Comparison of ENCODE assay signal across 26 cellular contexts in the genomic region with DNA sequence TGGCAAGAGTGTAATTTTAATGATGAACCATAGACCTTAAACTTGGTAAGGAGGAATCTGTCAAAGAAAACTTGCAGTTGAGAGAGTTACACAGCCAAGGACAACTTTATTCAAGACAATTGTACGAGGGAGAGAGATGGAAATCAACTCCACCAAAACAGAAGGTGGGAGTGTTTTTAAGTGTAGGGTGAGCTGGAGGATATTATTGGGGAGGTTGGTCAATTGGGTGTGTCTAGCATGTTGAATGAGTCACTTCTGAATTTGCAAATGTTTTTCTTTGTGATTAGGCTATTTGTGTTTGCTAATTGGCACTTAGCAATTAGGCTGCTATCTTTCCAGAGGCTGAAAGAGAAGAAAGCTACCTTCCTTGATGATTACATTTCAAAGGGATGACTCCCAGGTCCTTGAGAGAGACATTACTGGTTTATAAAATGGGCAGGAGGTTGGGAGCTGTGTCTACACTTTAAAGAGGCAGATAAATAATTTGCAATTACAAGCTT.
"Had no signal": no experiment of that assay in that cellular context is flagged by ENCODE, and none has a peak within 500 bp of the region (broad histone marks: within the 10 kb centered on the region; RNA-seq: fewer than 3 reads in every experiment).

No MANE protein-coding gene starts in this region.

- H3K36me3 Mint-ChIP-seq: activated naive CD8-positive, alpha-beta T cell treated with anti-CD3 and anti-CD28 coated beads, Interleukin-2, amount 10 ng/mL, durations not matched to agents 7 days and 5 days had no signal

- H3K27ac ChIP-seq: adrenal gland, breast epithelium, KMS-11, SK-N-MC, VCaP had no signal

- H3K36me3 ChIP-seq: adrenal gland, breast epithelium had no signal

- H3K9me3 ChIP-seq: breast epithelium had no signal

- H3K27me3 Mint-ChIP-seq: activated CD4-positive, alpha-beta T cell treated with anti-CD3 and anti-CD28 coated beads for 36 hours; activated CD8-positive, alpha-beta T cell treated with anti-CD3 and anti-CD28 coated beads for 36 hours; activated naive CD8-positive, alpha-beta T cell treated with anti-CD3 and anti-CD28 coated beads, Interleukin-2, amount 10 ng/mL, durations not matched to agents 7 days and 5 days had no signal

- H3K4me3 Mint-ChIP-seq: activated CD4-positive, alpha-beta T cell treated with anti-CD3 and anti-CD28 coated beads for 36 hours; activated CD8-positive, alpha-beta T cell treated with anti-CD3 and anti-CD28 coated beads for 36 hours; activated naive CD8-positive, alpha-beta T cell treated with anti-CD3 and anti-CD28 coated beads, Interleukin-2, amount 10 ng/mL, durations not matched to agents 7 days and 5 days had no signal

- H3K27ac Mint-ChIP-seq: activated CD4-positive, alpha-beta T cell treated with anti-CD3 and anti-CD28 coated beads for 36 hours; activated CD8-positive, alpha-beta T cell treated with anti-CD3 and anti-CD28 coated beads for 36 hours; activated naive CD8-positive, alpha-beta T cell treated with anti-CD3 and anti-CD28 coated beads, Interleukin-2, amount 10 ng/mL, durations not matched to agents 7 days and 5 days had no signal

- ATAC-seq: activated CD4-positive, alpha-beta T cell treated with anti-CD3 and anti-CD28 coated beads for 36 hours; activated CD8-positive, alpha-beta T cell treated with anti-CD3 and anti-CD28 coated beads for 36 hours; Panc1; Right ventricle myocardium inferior had no signal

- H3K4me3 ChIP-seq: adrenal gland, breast epithelium, SK-N-MC had no signal

- H3K9me3 Mint-ChIP-seq: activated CD8-positive, alpha-beta T cell treated with anti-CD3 and anti-CD28 coated beads for 36 hours; activated naive CD8-positive, alpha-beta T cell treated with anti-CD3 and anti-CD28 coated beads, Interleukin-2, amount 10 ng/mL, durations not matched to agents 7 days and 5 days had no signal

- H3K4me1 ChIP-seq: adrenal gland, breast epithelium had no signal

- H3K4me1 Mint-ChIP-seq: activated CD4-positive, alpha-beta T cell treated with anti-CD3 and anti-CD28 coated beads for 36 hours; activated naive CD8-positive, alpha-beta T cell treated with anti-CD3 and anti-CD28 coated beads, Interleukin-2, amount 10 ng/mL, durations not matched to agents 7 days and 5 days had no signal

- H3K4me2 ChIP-seq: KMS-11 had no signal

- H3K9ac ChIP-seq: KMS-11 had no signal

- DNase-seq: activated CD4-positive, alpha-beta T cell treated with anti-CD3 and anti-CD28 coated beads for 36 hours; activated CD8-positive, alpha-beta memory T cell treated with anti-CD3 and anti-CD28 coated beads, Interleukin-2, amount 50 U/mL, for 4 hours; activated CD8-positive, alpha-beta T cell treated with anti-CD3 and anti-CD28 coated beads for 36 hours; activated naive CD4-positive, alpha-beta T cell treated with anti-CD3 and anti-CD28 coated beads, Interleukin-2, amount 50 U/mL, for 16 hours; activated naive CD8-positive, alpha-beta T cell treated with anti-CD3 and anti-CD28 coated beads, Interleukin-2, amount 10 ng/mL, durations not matched to agents 7 days and 5 days; activated T-cell treated with anti-CD3 and anti-CD28 coated beads, Interleukin-2, amount 50 U/mL, for 1 hour; adrenal gland; anterior cingulate cortex; central memory CD4-positive, alpha-beta T cell; NCI-H1092 treated with DMSO at 0.1 percent for 48 hours; NCI-H1417 treated with DMSO at 0.1 percent for 48 hours; NCI-H187 treated with DMSO at 0.1 percent for 48 hours; NCI-H2171; NCI-H2227 treated with DMSO at 0.1 percent for 48 hours; NCI-H446 treated with DMSO at 0.1 percent for 48 hours; NCI-H524 treated with DMSO at 0.1 percent for 48 hours; NCI-H82; OCI-M1; RPMI8226; T-helper 1 cell had no signal

- H3K27me3 ChIP-seq: adrenal gland, breast epithelium had no signal
